In the genomic region with DNA sequence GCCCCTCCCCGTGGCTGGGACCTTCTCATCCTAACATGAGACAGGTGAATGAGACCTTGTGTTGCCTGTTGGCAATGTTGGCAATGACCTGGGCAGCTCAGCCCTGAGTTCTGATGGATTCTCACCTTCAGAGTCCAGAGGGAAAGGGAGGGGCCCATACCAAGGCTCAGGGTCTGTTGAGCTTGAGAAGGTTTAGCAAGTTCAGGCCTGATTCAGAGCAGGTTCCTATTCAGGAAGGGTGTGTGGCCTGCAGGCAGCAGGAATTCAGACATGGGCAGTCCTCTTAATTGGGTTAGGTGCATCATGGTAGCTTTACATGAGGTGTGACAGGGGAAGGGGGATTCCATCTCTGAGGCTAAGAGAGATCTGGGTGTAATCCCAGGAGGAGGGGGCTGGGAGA, we compare ENCODE assay signal across 15 cellular contexts. TPM values are rescaled to one million over a fixed set of nuclear protein-coding genes. Genes with fewer than 3 reads are reported as not detected.
"Had no signal": no experiment of that assay in that cellular context is flagged by ENCODE, and none has a peak within 500 bp of the region (broad histone marks: within the 10 kb centered on the region; RNA-seq: fewer than 3 reads in every experiment).

No MANE protein-coding gene starts in this region.

RNA-seq across cellular contexts. Expression of a gene that starts 5.7 kb away (rescaled TPM):
- total RNA-seq: activated T-helper 17 cell treated with anti-CD3 and anti-CD28 coated beads, Interleukin-2, amount 50 U/mL, for 72 hours; ascending aorta; cardiac muscle cell had no signal
- polyA plus RNA-seq: cardiac muscle cell had no signal

RNA-seq across cellular contexts. Expression of a gene that starts 16.2 kb away (rescaled TPM):
- total RNA-seq: body of pancreas, cardiac muscle cell had no signal
- polyA plus RNA-seq: cardiac muscle cell had no signal

RNA-seq across cellular contexts. Expression of a gene that starts 24.6 kb away (rescaled TPM):
- total RNA-seq: activated naive CD4-positive, alpha-beta T cell treated with anti-CD3 and anti-CD28 coated beads for 36 hours; activated naive CD4-positive, alpha-beta T cell treated with anti-CD3 and anti-CD28 coated beads, Interleukin-2, amount 50 U/mL, for 72 hours; activated naive CD8-positive, alpha-beta T cell treated with anti-CD3 and anti-CD28 coated beads for 36 hours; activated naive CD8-positive, alpha-beta T cell treated with anti-CD3 and anti-CD28 coated beads, Interleukin-2, amount 10 ng/mL, durations not matched to agents 7 days and 5 days; activated T-cell treated with anti-CD3 and anti-CD28 coated beads, Interleukin-2, amount 50 U/mL, for 4 hours; activated T-cell treated with anti-CD3 and anti-CD28 coated beads, Interleukin-2, amount 50 U/mL, for 72 hours; activated T-helper 17 cell treated with anti-CD3 and anti-CD28 coated beads, Interleukin-2, amount 50 U/mL, for 72 hours; activated T-helper 2 cell treated with anti-CD3 and anti-CD28 coated beads, Interferon-gamma antibody, Interleukin-2, Interleukin-4, amounts not matched to agents 10 μg/mL and 5 μg/mL and 100 μg/mL, durations not matched to agents 14 hours and 24 hours and 36 hours; ascending aorta; astrocyte; body of pancreas; cardiac muscle cell; cerebellum had no signal
- polyA plus RNA-seq: cardiac muscle cell had no signal

RNA-seq across cellular contexts. Expression of a gene that starts 49.6 kb away (rescaled TPM):
- total RNA-seq: activated naive CD4-positive, alpha-beta T cell treated with anti-CD3 and anti-CD28 coated beads for 36 hours; activated naive CD8-positive, alpha-beta T cell treated with anti-CD3 and anti-CD28 coated beads for 36 hours; activated naive CD8-positive, alpha-beta T cell treated with anti-CD3 and anti-CD28 coated beads, Interleukin-2, amount 10 ng/mL, durations not matched to agents 7 days and 5 days; activated T-cell treated with anti-CD3 and anti-CD28 coated beads, Interleukin-2, amount 50 U/mL, for 4 hours; activated T-cell treated with anti-CD3 and anti-CD28 coated beads, Interleukin-2, amount 50 U/mL, for 72 hours; activated T-helper 1 cell treated with anti-CD3 and anti-CD28 coated beads, Interleukin-12 subunit alpha, Interleukin-12 subunit beta, Interleukin-2, Interleukin-4 antibody, amounts not matched to agents 30 ng/mL and 10 ng/mL and 1 ng/mL, durations not matched to agents 14 hours and 24 hours and 36 hours; activated T-helper 2 cell treated with anti-CD3 and anti-CD28 coated beads, Interferon-gamma antibody, Interleukin-2, Interleukin-4, amounts not matched to agents 10 μg/mL and 5 μg/mL and 100 μg/mL, durations not matched to agents 14 hours and 24 hours and 36 hours; ascending aorta; astrocyte; body of pancreas; cardiac muscle cell; cardiac septum; cerebellum had no signal
- polyA plus RNA-seq: cardiac muscle cell had no signal
